ENCODE assay signal across 28 cellular contexts in the genomic region with DNA sequence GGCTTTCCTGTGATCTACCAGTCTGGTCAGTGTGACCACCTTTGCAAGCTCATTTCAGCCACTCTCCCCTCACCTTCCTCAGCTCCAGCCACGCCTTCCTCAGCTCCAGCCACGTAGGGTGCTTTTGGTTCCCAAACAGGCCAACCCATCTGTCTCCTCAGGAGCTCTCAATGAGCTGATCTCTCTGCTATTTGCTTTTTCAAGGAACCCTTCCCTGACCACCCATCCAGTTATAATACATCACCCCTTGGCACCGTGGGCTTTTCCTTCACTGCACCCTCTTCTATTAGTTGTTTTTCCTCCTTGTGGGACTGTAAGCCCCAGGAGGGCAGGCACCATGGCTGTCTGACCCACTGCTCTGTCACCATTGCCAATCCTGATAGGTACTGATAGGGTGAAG. TPM values are rescaled to one million over a fixed set of nuclear protein-coding genes. Genes with fewer than 3 reads are reported as not detected.
DNase-seq lines count a peak whose midpoint lies in the region; FAIRE-seq and TF ChIP-seq lines count a peak whose summit lies in the region.
"Had no signal": no experiment of that assay in that cellular context is flagged by ENCODE, and none has a peak within 500 bp of the region (broad histone marks: within the 10 kb centered on the region; RNA-seq: fewer than 3 reads in every experiment).

No MANE protein-coding gene starts in this region.

- H3K4ac ChIP-seq in neuronal stem cell (ENCODE audit: low read length), result no peak overlapping the region

- H3K4me3 ChIP-seq in neuronal stem cell (ENCODE audit: low read length in 2 of 2) (no peak overlapping the region), thymus (ENCODE audit: low read length) (no peak overlapping the region)
- H3K4me3 ChIP-seq: BLaER1, GM12878 had no signal

- H4K91ac ChIP-seq in neuronal stem cell (ENCODE audit: low read depth, low read length, poor library complexity), result no peak overlapping the region

- TF ChIP-seq CTCF in HFFc6 (IDR thresholded peaks at IDR 0.05), result no peak

- H3K27me3 Mint-ChIP-seq in HFFc6 (ENCODE audit: insufficient read depth), result peaks cover 3% of the 10 kb centered on the region
- H3K27me3 Mint-ChIP-seq: CD4-positive, alpha-beta memory T cell; CD4-positive, CD25-positive, alpha-beta regulatory T cell; CD8-positive, alpha-beta memory T cell had no signal

- H2BK120ac ChIP-seq in neuronal stem cell (ENCODE audit: low read depth, low read length), result no peak overlapping the region

- no peak overlapping the region for H3K14ac ChIP-seq in neuronal stem cell (ENCODE audit: low read length)

- H4K8ac ChIP-seq in neuronal stem cell (ENCODE audit: low read depth, low read length), result no peak overlapping the region

- H2AFZ ChIP-seq in neuronal stem cell (ENCODE audit: low read length), result no peak overlapping the region

- FAIRE-seq in urothelium cell line (lab: Jason Lieb, UNC), result peak; percentile 94
- FAIRE-seq: A204.1, GM12878, GM19239 had no signal

- H3K4me3 Mint-ChIP-seq in HFFc6, result no peak overlapping the region
- H3K4me3 Mint-ChIP-seq: CD14-positive monocyte; CD4-positive, alpha-beta memory T cell; CD4-positive, CD25-positive, alpha-beta regulatory T cell; CD8-positive, alpha-beta memory T cell had no signal

- peaks cover 7 to 52% (median 29%) of the 10 kb centered on the region in 3 experiments for H3K27me3 ChIP-seq in neuronal stem cell (ENCODE audit: control insufficient read depth in 3 of 3, insufficient read depth in 3 of 3, low read depth in 1 of 3, low read length in 3 of 3)
- no peaks in the 10 kb centered on the region for H3K27me3 ChIP-seq in thymus (ENCODE audit: control insufficient read depth, insufficient read depth)
- H3K27me3 ChIP-seq: BLaER1 had no signal

- no peak overlapping the region for H3K4me2 ChIP-seq in neuronal stem cell (ENCODE audit: insufficient read depth, low read length, poor library complexity, severe bottlenecking)
- H3K4me2 ChIP-seq: BLaER1 had no signal

- no CpG with 5 or more reads among the region's 3 CpGs for WGBS in neuronal stem cell (ENCODE audit: extremely low coverage in 2 of 2, insufficient read length in 2 of 2, insufficient replicate concordance in 1 of 2), 2 donors
- 95% methylated on average over 3 of the region's 3 CpGs for WGBS in thymus

- no peak overlapping the region for H2BK15ac ChIP-seq in neuronal stem cell (ENCODE audit: low read length)

- no peaks in the 10 kb centered on the region for H3K4me1 Mint-ChIP-seq in HFFc6 (ENCODE audit: low read depth)

- no peaks in the 10 kb centered on the region for H3K36me3 Mint-ChIP-seq in HFFc6 (ENCODE audit: low read depth)

- H3K79me1 ChIP-seq in neuronal stem cell (ENCODE audit: low read depth, low read length), result no peaks in the 10 kb centered on the region

- DNase-seq in neuronal stem cell (ENCODE audit: low spot score) (no peak), urothelium cell line (ENCODE audit: low spot score) (no peak), HFFc6 (no peak), NCI-H226 (no peak)
- DNase-seq in activated CD4-positive, CD25-positive, alpha-beta regulatory T cell (lab: John Stamatoyannopoulos, UW), result no peak
- DNase-seq: 8988T; ACHN; BE2C; C1 segment of cervical spinal cord; CD4-positive, alpha-beta memory T cell; CD4-positive, CD25-positive, alpha-beta regulatory T cell; CD8-positive, alpha-beta memory T cell; COR-L47; DMS 273 treated with DMSO at 0.1 percent for 48 hours; DMS153; DMS53; DMS79; DND-41; EL; GDM1 had no signal

- no peak overlapping the region for H2BK12ac ChIP-seq in neuronal stem cell (ENCODE audit: low read length)

- no peaks in the 10 kb centered on the region for H3K36me3 ChIP-seq in neuronal stem cell (replicated peaks in 1 of 2; ENCODE audit: control insufficient read depth in 2 of 2, insufficient read depth in 2 of 2, low read length in 2 of 2)
- H3K36me3 ChIP-seq in thymus (ENCODE audit: control insufficient read depth, insufficient read depth), result peaks cover 3% of the 10 kb centered on the region
- H3K36me3 ChIP-seq: BE2C, BLaER1 had no signal

- no peak overlapping the region for H3K9ac ChIP-seq in neuronal stem cell (ENCODE audit: low read depth, low read length, poor library complexity)
- H3K9ac ChIP-seq: BLaER1 had no signal

- H3K27ac ChIP-seq in neuronal stem cell (replicated peaks; ENCODE audit: low read length) (no peak overlapping the region), thymus (ENCODE audit: low read depth) (peak overlapping the region; percentile 9)
- H3K27ac ChIP-seq: BLaER1 had no signal

- no peak overlapping the region for H3K27ac Mint-ChIP-seq in HFFc6
- H3K27ac Mint-ChIP-seq: CD14-positive monocyte; CD4-positive, alpha-beta memory T cell; CD4-positive, CD25-positive, alpha-beta regulatory T cell; CD8-positive, alpha-beta memory T cell had no signal

- no peak overlapping the region for H2BK5ac ChIP-seq in neuronal stem cell (ENCODE audit: low read length)

- H3K9me3 ChIP-seq in neuronal stem cell (replicated peaks in 1 of 2; ENCODE audit: control insufficient read depth in 2 of 2, insufficient read depth in 1 of 2, low read depth in 1 of 2, low read length in 2 of 2) (no peaks in the 10 kb centered on the region), thymus (ENCODE audit: control insufficient read depth) (no peaks in the 10 kb centered on the region)
- H3K9me3 ChIP-seq: BE2C had no signal

- H3K4me1 ChIP-seq in neuronal stem cell (ENCODE audit: control insufficient read depth in 2 of 2, insufficient read depth in 1 of 2, low read depth in 1 of 2, low read length in 2 of 2) (peaks cover 0 to 3% of the 10 kb centered on the region in 2 donors), thymus (ENCODE audit: control insufficient read depth, insufficient read depth, low read length) (peaks cover 8% of the 10 kb centered on the region)
- H3K4me1 ChIP-seq: BE2C had no signal

- H2AK5ac ChIP-seq in neuronal stem cell (ENCODE audit: low read depth, low read length), result peak overlapping the region; percentile 60

- H3K18ac ChIP-seq in neuronal stem cell (ENCODE audit: low read length), result no peak overlapping the region

- no peaks in the 10 kb centered on the region for H3K9me3 Mint-ChIP-seq in HFFc6

- H3K23ac ChIP-seq in neuronal stem cell (ENCODE audit: low read depth, low read length, poor library complexity), result no peak overlapping the region

RNA-seq across cellular contexts. Expression of a gene that starts 2.3 kb away (rescaled TPM):
- 0.99 TPM for polyA plus RNA-seq in neuronal stem cell (2013, experiment 1 of 2)
- polyA plus RNA-seq in neuronal stem cell (2013, experiment 2 of 2), result 1.2 TPM
- polyA plus RNA-seq in thymus, result 73.5 TPM
- total RNA-seq in HFFc6 (2021; fragmentation: NEBNext Ultra II Directional; extraction: Animal tissue kit (Norgen Biotek cat#: 25700)), result 1 to 10 TPM in 1 of 6 experiments, under 1 TPM in 5; 0.17 to 1.2 (median 0.35) TPM
- total RNA-seq: G401 had no signal

RNA-seq across cellular contexts. Expression of a gene that starts 37.9 kb away (rescaled TPM):
- 0.03 TPM for polyA plus RNA-seq in neuronal stem cell (2013, experiment 1 of 2)
- 0.06 TPM for polyA plus RNA-seq in neuronal stem cell (2013, experiment 2 of 2)
- polyA plus RNA-seq in thymus, result 20.0 TPM
- total RNA-seq in HFFc6 (2021; fragmentation: NEBNext Ultra II Directional; extraction: Animal tissue kit (Norgen Biotek cat#: 25700)), result not detected
- total RNA-seq: Daoy, G401 had no signal
- polyA plus RNA-seq: CD14-positive monocyte, GM12878 had no signal
